Comparison of ENCODE assay signal across 8 cellular contexts in the genomic region with DNA sequence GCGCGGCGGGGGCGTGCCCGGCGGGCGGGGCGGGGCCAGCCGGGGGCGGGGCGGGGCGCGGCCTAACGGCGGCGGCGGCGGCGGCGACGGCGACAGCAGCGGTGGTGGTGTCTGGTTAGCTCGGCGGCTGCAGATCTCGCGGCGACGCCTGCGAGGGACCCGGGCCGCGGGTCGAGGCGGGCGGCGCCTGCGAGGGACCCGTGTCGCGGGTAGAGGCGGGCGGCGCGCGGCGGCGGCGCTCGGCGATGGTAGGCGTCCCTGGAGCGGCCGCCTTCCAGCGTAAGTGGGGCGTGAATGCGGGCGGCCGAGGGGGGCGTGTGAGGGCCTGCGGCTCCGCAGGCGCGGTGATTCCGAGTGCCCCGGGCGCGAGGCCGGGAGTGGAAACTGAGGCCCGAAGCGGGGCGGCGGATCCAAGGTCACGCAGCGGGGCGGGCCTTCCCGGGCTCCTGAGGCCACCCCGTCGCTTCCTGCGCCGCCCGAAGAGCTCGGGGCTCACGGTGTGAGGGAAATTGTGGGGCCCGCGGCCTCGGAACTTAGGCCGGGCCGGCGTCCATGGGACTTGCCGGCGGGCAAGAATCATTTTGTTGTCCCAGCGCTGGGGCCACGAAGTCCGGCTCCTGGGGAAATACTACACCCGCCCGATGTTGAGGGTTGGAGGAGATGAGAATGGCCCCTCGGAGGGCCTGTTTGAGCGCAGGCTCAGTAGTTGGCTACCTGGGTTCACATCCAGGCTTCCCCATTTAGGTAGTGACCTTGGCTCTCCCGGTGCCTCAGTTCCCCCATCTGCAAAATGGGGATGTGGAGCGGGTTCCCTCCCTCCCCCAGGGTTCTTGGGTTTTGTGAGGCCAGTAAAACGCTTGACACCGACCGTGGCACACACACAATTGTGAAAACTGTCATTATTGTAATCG. TPM values are rescaled to one million over a fixed set of nuclear protein-coding genes. Genes with fewer than 3 reads are reported as not detected.
DNase-seq lines count a peak whose midpoint lies in the region; ATAC-seq and TF ChIP-seq lines count a peak whose summit lies in the region.

A gene (plus strand): TSS at position 74 of the 911 bp plus-strand sequence. CDS start 172 bp downstream, at position 246.

- peaks cover 21% of the 10 kb centered on the region for H3K4me1 Mint-ChIP-seq in activated naive CD8-positive, alpha-beta T cell (ENCODE audit: low read depth)

- H3K9me3 ChIP-seq in HUES64 (ENCODE audit: insufficient read depth, low read depth, low read length) (no peaks in the 10 kb centered on the region), cardiac muscle cell (ENCODE audit: low read depth) (no peaks in the 10 kb centered on the region)

- 2% methylated on average over 105 of the region's 105 CpGs for WGBS in HUES64

- H3K9ac ChIP-seq in HUES64 (ENCODE audit: low read depth, low read length) = peak within 1 kb of the TSS; percentile 66

- H3K27me3 ChIP-seq in HUES64 (ENCODE audit: insufficient read depth, low read length) = no peaks in the 10 kb centered on the region
- H3K27me3 ChIP-seq in cardiac muscle cell = no peaks in the 10 kb centered on the region

- in situ Hi-C loops in GM13976 (cut with MboI; ENCODE audit: low sequenced_read_pairs, unreplicated experiment) = no loop called here

- H3K27me3 Mint-ChIP-seq in activated naive CD8-positive, alpha-beta T cell = no peaks in the 10 kb centered on the region

- H3K4me1 ChIP-seq in HUES64 (ENCODE audit: insufficient read depth, low read length) = peaks cover 4% of the 10 kb centered on the region; the same call in 1 of the 2 replicates
- H3K4me1 ChIP-seq in cardiac muscle cell (ENCODE audit: low read depth) = peaks cover 12% of the 10 kb centered on the region

- peak within 1 kb of the TSS; percentile 87 for H3K27ac Mint-ChIP-seq in activated naive CD8-positive, alpha-beta T cell

- peak; percentile 80 for DNase-seq in DMS53 (lab: John Stamatoyannopoulos, UW)
- no peak for DNase-seq in DMS53 treated with DMSO at 0.1 percent for 48 hours (lab: John Stamatoyannopoulos, UW; ENCODE audit: unreplicated experiment)
- peak in 1 of 2 donors; percentile 73 for DNase-seq in cardiac muscle cell (ENCODE audit: low read depth in 1 of 2, low spot score in 1 of 2)
- DNase-seq in posterior vena cava (ENCODE audit: low spot score) = peak; percentile 89
- no peak for DNase-seq in GM13976 (ENCODE audit: low spot score)

- H3K36me3 Mint-ChIP-seq in activated naive CD8-positive, alpha-beta T cell = no peaks in the 10 kb centered on the region

- peak within 1 kb of the TSS; percentile 83 for H3K27ac ChIP-seq in HUES64 (ENCODE audit: low read depth, low read length)
- H3K27ac ChIP-seq in cardiac muscle cell = peak within 1 kb of the TSS; percentile 95

- H3K4me3 ChIP-seq in HUES64 (ENCODE audit: low read length) = peak within 1 kb of the TSS; percentile 83
- H3K4me3 ChIP-seq in cardiac muscle cell = peak within 1 kb of the TSS; percentile 54

- ATAC-seq in GM21529 (IDR thresholded peaks at IDR 0.05; ENCODE audit: unreplicated experiment) = peak; percentile 46

- intact Hi-C loops in posterior vena cava (cut with DNase I) = no loop called here

- no peak for TF ChIP-seq CTCF in cardiac muscle cell (IDR thresholded peaks at IDR 0.05; ENCODE audit: low read depth, low read length)
- no peak for TF ChIP-seq CTCF in GM13976 (IDR thresholded peaks at IDR 0.05; ENCODE audit: borderline replicate concordance, control extremely low read depth, extremely low read depth, insufficient read depth, missing control alignments)

- no peaks in the 10 kb centered on the region for H3K36me3 ChIP-seq in HUES64 (ENCODE audit: insufficient read depth, low read length)
- H3K36me3 ChIP-seq in cardiac muscle cell = no peaks in the 10 kb centered on the region

- peak within 1 kb of the TSS; percentile 90 for H3K4me3 Mint-ChIP-seq in activated naive CD8-positive, alpha-beta T cell

- H3K9me3 Mint-ChIP-seq in activated naive CD8-positive, alpha-beta T cell (ENCODE audit: low read depth) = no peaks in the 10 kb centered on the region

RNA-seq across cellular contexts. Expression of the gene that starts here (rescaled TPM):
- 6.3 TPM for polyA plus RNA-seq in HUES64 (2013, experiment 1 of 2)
- 9.0 TPM for polyA plus RNA-seq in HUES64 (2013, experiment 2 of 2)
- total RNA-seq in cardiac muscle cell (28.1 and 53.1 TPM in 2 replicates), posterior vena cava (10 to 100 TPM; 11.0 to 12.0 TPM)
- polyA plus RNA-seq in cardiac muscle cell = 36.7 and 57.0 TPM in 2 replicates

Comparison
In these comparisons a context has a peak if more than half of its experiments do, and no peak if none do; other contexts are left out.
1. DNase-seq: peak in DMS53 (single experiment) and posterior vena cava (single experiment); none in DMS53 treated with DMSO at 0.1 percent for 48 hours (single experiment) and GM13976 (single experiment).